ENCODE assay signal across 8 cellular contexts in genomic region chr19:2944775-2945574, GRCh38. TPM values are rescaled to one million over a fixed set of nuclear protein-coding genes. Genes with fewer than 3 reads are reported as not detected.
DNase-seq lines count a peak whose midpoint lies in the region; ATAC-seq and TF ChIP-seq lines count a peak whose summit lies in the region.

ZNF77 (minus strand) TSS chr19:2944971; CDS start chr19:2944840, 131 bp downstream.

- TF ChIP-seq CTCF in AG04450 (IDR thresholded peaks at IDR 0.05; ENCODE audit: low read depth, low read length) = no peak

- H3K4me3 Mint-ChIP-seq in central memory CD8-positive, alpha-beta T cell = peak within 1 kb of the TSS; percentile 94

- ATAC-seq in GM18907 (IDR thresholded peaks at IDR 0.05; ENCODE audit: unreplicated experiment) (peak; percentile 93), HG03139 (IDR thresholded peaks at IDR 0.05; ENCODE audit: unreplicated experiment) (peak; percentile 93)
- peak; percentile 100 for ATAC-seq in central memory CD8-positive, alpha-beta T cell (replicated peaks; ENCODE audit: extremely low read depth, poor library complexity, severe bottlenecking)

- peaks cover 37% of the 10 kb centered on the region for H3K4me1 Mint-ChIP-seq in central memory CD8-positive, alpha-beta T cell

- no peaks in the 10 kb centered on the region for H3K27me3 Mint-ChIP-seq in central memory CD8-positive, alpha-beta T cell

- POLR2A ChIA-PET in AG04450 (lab: Yijun Ruan, JAX) = interaction anchor here (0.7 kb wide), 1 partner anchor 23 kb away, joined by 3 read pairs; no protein-coding TSS in a partner anchor

- H3K9me3 Mint-ChIP-seq in central memory CD8-positive, alpha-beta T cell = no peaks in the 10 kb centered on the region

- no peaks in the 10 kb centered on the region; the same call in 1 of the 2 replicates for H3K9me3 ChIP-seq in AG04450 (ENCODE audit: control insufficient read depth, insufficient read depth, low read length)

- H3K27ac Mint-ChIP-seq in central memory CD8-positive, alpha-beta T cell (ENCODE audit: low read depth) = peak within 1 kb of the TSS; percentile 95

- H3K4me3 ChIP-seq in AG04450 (ENCODE audit: low read depth, low read length) = peak within 1 kb of the TSS; percentile 90

- peaks cover 16% of the 10 kb centered on the region for H3K36me3 Mint-ChIP-seq in central memory CD8-positive, alpha-beta T cell (ENCODE audit: insufficient read depth)

- DNase-seq in AG04450 (ENCODE audit: low read depth, low spot score) = peak; percentile 98
- peak; percentile 96 for DNase-seq in NCI-H2227 treated with DMSO at 0.1 percent for 48 hours (lab: John Stamatoyannopoulos, UW)
- DNase-seq in activated CD4-positive, CD25-positive, alpha-beta regulatory T cell (lab: John Stamatoyannopoulos, UW) = peak; percentile 95 to 98 (median 96)
- peak; percentile 98 for DNase-seq in central memory CD8-positive, alpha-beta T cell (ENCODE audit: low spot score in 2 of 2)
- DNase-seq in inferior parietal cortex (ENCODE audit: extremely low spot score) = peak; percentile 99
- DNase-seq in smooth muscle cell of the brain vasculature (ENCODE audit: low read depth, low spot score) = peak; percentile 98

- CTCF ChIA-PET in AG04450 (lab: Charles Lee) = no interaction called here

- peak within 1 kb of the TSS; percentile 85 for H3K27ac ChIP-seq in AG04450 (ENCODE audit: low read depth, low read length)

- no peaks in the 10 kb centered on the region for H3K27me3 ChIP-seq in AG04450 (ENCODE audit: control insufficient read depth, insufficient read depth, low read length)

RNA-seq across cellular contexts. Expression of gene ZNF77, which starts in this region (rescaled TPM):
- 3.6 TPM in 2 replicates for polyA plus RNA-seq in AG04450 (2011; rRNA removed)
- polyA minus RNA-seq in AG04450 (2011; rRNA and poly(A)+ RNA removed) = 4.6 and 5.3 TPM in 2 replicates

Comparison
In these comparisons a context has a peak if more than half of its experiments do, and no peak if none do; other contexts are left out.
1. Peak in every context shown above with its lines: DNase-seq, ATAC-seq, H3K4me3 ChIP-seq and H3K27ac ChIP-seq.